ENCODE assay signal across 23 cellular contexts in the genomic region with DNA sequence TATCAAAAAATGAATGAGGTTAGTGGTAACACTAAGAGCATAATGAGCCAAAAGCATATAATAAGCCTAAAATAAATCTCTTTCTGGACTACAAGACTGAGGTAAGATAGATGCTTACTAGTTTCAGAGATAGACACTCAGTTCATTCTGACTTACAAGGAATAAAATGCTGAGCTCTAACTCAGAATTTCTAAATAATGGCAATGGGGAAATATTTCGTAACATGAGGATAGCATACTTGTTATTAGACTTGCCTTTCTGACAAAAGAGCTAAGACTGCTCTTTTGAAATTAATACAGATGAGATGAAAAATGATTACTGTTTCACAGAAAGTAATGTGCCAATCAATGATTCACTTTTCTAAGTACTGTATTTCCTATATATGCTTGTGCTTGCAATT.
"Had no signal": no experiment of that assay in that cellular context is flagged by ENCODE, and none has a peak within 500 bp of the region (broad histone marks: within the 10 kb centered on the region; RNA-seq: fewer than 3 reads in every experiment).

No MANE protein-coding gene starts in this region.

- H3K9ac ChIP-seq: neural progenitor cell had no signal

- FAIRE-seq: colon, frontal cortex, small intestine had no signal

- H3K4me1 ChIP-seq: esophagus muscularis mucosa, heart right ventricle, left ventricle myocardium inferior, lower lobe of right lung, neural progenitor cell, right atrium auricular region, sigmoid colon, stomach, transverse colon had no signal

- H3K9me3 ChIP-seq: esophagus muscularis mucosa, lower lobe of right lung, ovary, right atrium auricular region, sigmoid colon, stomach, thoracic aorta, transverse colon had no signal

- H3K27ac ChIP-seq: epithelial cell of prostate, esophagus muscularis mucosa, heart right ventricle, left ventricle myocardium inferior, lower lobe of right lung, neural progenitor cell, ovary, right atrium auricular region, sigmoid colon, stomach, thoracic aorta, transverse colon had no signal

- DNase-seq: effector memory CD8-positive, alpha-beta T cell; heart right ventricle; hypothalamus; islet precursor cell; left ventricle myocardium inferior; lower lobe of right lung; natural killer cell; nucleus accumbens; ovary; sigmoid colon; small intestine; stimulated activated CD4-positive, alpha-beta T cell treated with anti-CD3 and anti-CD28 coated beads, Interleukin-12 subunit alpha, Interleukin-12 subunit beta, amount 100 ng/mL, for 4 hours; stimulated activated naive CD4-positive, alpha-beta T cell; stomach; substantia nigra; transverse colon had no signal

- H3K27me3 ChIP-seq: esophagus muscularis mucosa, heart right ventricle, neural progenitor cell, ovary, right atrium auricular region, sigmoid colon, stomach, transverse colon had no signal

- H3K4me2 ChIP-seq: neural progenitor cell had no signal

- ATAC-seq: effector memory CD8-positive, alpha-beta T cell; heart right ventricle; lower lobe of right lung; natural killer cell had no signal

- H2AFZ ChIP-seq: neural progenitor cell had no signal

- H3K36me3 ChIP-seq: esophagus muscularis mucosa, heart right ventricle, left ventricle myocardium inferior, lower lobe of right lung, neural progenitor cell, ovary, right atrium auricular region, sigmoid colon, stomach, thoracic aorta, transverse colon had no signal

- H3K4me3 ChIP-seq: esophagus muscularis mucosa, heart right ventricle, left ventricle myocardium inferior, lower lobe of right lung, neural progenitor cell, ovary, right atrium auricular region, sigmoid colon, stomach, thoracic aorta, transverse colon had no signal
